In the genomic region with DNA sequence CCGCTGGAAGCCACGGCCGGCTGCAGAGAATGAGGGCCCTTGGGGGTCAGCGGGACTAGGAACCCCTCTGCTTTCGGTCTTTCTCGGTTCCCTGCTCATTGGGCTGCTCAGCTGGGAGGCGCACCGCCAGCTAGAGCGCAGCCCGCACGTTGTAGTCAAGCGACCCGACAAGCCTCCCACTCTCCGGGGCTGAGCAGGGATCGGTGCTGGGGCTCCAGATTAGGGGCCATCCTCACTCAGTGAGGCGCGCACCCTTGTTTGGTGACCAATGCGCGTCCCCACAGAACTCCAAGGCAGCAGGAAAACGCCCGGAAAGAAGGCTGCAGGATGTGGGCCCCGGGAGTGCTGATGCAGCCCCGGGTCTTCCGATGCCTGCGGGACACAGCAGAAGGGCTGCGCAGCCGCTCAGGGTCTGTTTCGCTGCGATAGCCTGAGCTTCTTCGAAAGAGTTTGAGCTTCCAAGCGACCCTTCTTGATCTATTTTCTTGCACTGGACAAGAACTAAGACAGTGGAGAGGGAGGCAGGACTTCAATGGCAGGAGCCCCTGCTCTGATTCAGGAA, we compare ENCODE assay signal across 1 cellular context. TPM values are rescaled to one million over a fixed set of nuclear protein-coding genes. Genes with fewer than 3 reads are reported as not detected.
"Had no signal": no experiment of that assay in that cellular context is flagged by ENCODE, and none has a peak within 500 bp of the region (broad histone marks: within the 10 kb centered on the region; RNA-seq: fewer than 3 reads in every experiment).

No MANE protein-coding gene starts in this region.

RNA-seq across cellular contexts. Expression of gene LIMS3, which starts 49.6 kb away (rescaled TPM):
- total RNA-seq: activated B cell treated with CpG ODN at 0.5 μM for 24 hours had no signal
